ENCODE assay signal across 23 cellular contexts in the genomic region with DNA sequence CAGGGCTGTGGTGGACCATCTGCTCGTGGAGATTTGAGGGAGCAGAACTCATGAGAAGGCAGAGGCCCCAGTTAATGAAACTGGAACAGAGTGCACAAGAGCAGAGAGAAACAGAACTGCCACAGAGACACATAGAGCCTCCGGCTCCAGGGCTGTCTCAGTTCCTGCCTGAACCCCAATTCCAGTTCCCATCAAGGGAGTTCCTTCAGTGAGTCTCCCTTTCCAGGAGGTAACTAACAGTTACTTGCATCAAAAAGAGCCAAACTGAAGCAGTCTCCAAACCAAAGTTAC. TPM values are rescaled to one million over a fixed set of nuclear protein-coding genes. Genes with fewer than 3 reads are reported as not detected.
"Had no signal": no experiment of that assay in that cellular context is flagged by ENCODE, and none has a peak within 500 bp of the region (broad histone marks: within the 10 kb centered on the region; RNA-seq: fewer than 3 reads in every experiment).

No MANE protein-coding gene starts in this region.

- H3K36me3 ChIP-seq: colonic mucosa, esophagus muscularis mucosa, left lung, right atrium auricular region, upper lobe of right lung had no signal

- DNase-seq: activated naive CD4-positive, alpha-beta T cell; activated naive CD8-positive, alpha-beta T cell treated with anti-CD3 and anti-CD28 coated beads, Interleukin-2, amount 10 ng/mL, durations not matched to agents 7 days and 5 days; activated T-cell treated with anti-CD3 and anti-CD28 coated beads for 4 hours; central memory CD4-positive, alpha-beta T cell; colonic mucosa; hippocampal formation; left lung; mammary epithelial cell; nucleus accumbens; stimulated activated CD4-positive, alpha-beta T cell treated with anti-CD3 and anti-CD28 coated beads, Interleukin-15, amount 100 ng/mL, for 24 hours; stimulated activated CD4-positive, alpha-beta T cell treated with anti-CD3 and anti-CD28 coated beads, Interleukin-4, amount 100 ng/mL, for 1 hour; stimulated activated naive CD4-positive, alpha-beta T cell treated with Interleukin-2 at 50 U/mL for 16 hours; T-helper 9 cell; upper lobe of right lung had no signal

- H3K27ac ChIP-seq: colonic mucosa, esophagus muscularis mucosa, left lung, right atrium auricular region, upper lobe of right lung had no signal

- H3K36me3 Mint-ChIP-seq: activated naive CD8-positive, alpha-beta T cell treated with anti-CD3 and anti-CD28 coated beads, Interleukin-2, amount 10 ng/mL, durations not matched to agents 7 days and 5 days; brain had no signal

- H3K9me3 ChIP-seq: colonic mucosa, esophagus muscularis mucosa, left lung, right atrium auricular region, upper lobe of right lung had no signal

- H3K4me1 ChIP-seq: colonic mucosa, esophagus muscularis mucosa, left lung, right atrium auricular region, upper lobe of right lung had no signal

- H3K27me3 Mint-ChIP-seq: brain had no signal

- H3K27ac Mint-ChIP-seq: activated naive CD8-positive, alpha-beta T cell treated with anti-CD3 and anti-CD28 coated beads, Interleukin-2, amount 10 ng/mL, durations not matched to agents 7 days and 5 days; progenitor cell of endocrine pancreas had no signal

- ATAC-seq: activated CD4-positive, CD25-positive, alpha-beta regulatory T cell treated with anti-CD3 and anti-CD28 coated beads, Interleukin-2, amount 50 U/mL, for 24 hours; left lung; upper lobe of right lung had no signal

- H3K4me3 Mint-ChIP-seq: activated naive CD8-positive, alpha-beta T cell treated with anti-CD3 and anti-CD28 coated beads, Interleukin-2, amount 10 ng/mL, durations not matched to agents 7 days and 5 days; brain; nephron had no signal

- H3K27me3 ChIP-seq: colonic mucosa, esophagus muscularis mucosa, left lung, right atrium auricular region, upper lobe of right lung had no signal

- H3K4me3 ChIP-seq: colonic mucosa, esophagus muscularis mucosa, left lung, right atrium auricular region, upper lobe of right lung had no signal

RNA-seq across cellular contexts. Expression of a gene that starts 41.9 kb away (rescaled TPM):
- total RNA-seq: activated naive CD8-positive, alpha-beta T cell treated with anti-CD3 and anti-CD28 coated beads, Interleukin-2, amount 10 ng/mL, durations not matched to agents 7 days and 5 days; colonic mucosa; esophagus muscularis mucosa; left lung; mammary epithelial cell; mucosa of gallbladder; progenitor cell of endocrine pancreas; right atrium auricular region; skeletal muscle tissue; upper lobe of right lung had no signal
- polyA plus RNA-seq: keratinocyte, mammary epithelial cell had no signal
